ENCODE assay signal across 34 cellular contexts in the genomic region with DNA sequence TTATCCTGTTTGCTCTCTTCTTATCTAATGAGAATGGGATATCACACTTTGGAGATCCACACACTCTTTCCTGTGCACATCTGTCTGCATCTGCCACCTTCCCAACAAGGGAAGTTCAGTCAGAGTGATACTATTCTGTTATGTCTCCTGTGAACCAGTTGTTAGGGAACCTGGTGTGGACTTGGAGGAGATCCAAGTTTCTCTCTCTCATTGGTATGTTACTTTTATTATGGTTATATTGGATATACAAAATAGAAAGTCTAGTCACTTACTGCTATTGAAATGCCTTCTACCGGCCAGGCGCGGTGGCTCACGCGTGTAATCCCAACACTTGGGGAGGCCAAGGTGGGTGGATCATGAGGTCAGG. TPM values are rescaled to one million over a fixed set of nuclear protein-coding genes. Genes with fewer than 3 reads are reported as not detected.
DNase-seq lines count a peak whose midpoint lies in the region; ATAC-seq and TF ChIP-seq lines count a peak whose summit lies in the region.
"Had no signal": no experiment of that assay in that cellular context is flagged by ENCODE, and none has a peak within 500 bp of the region (broad histone marks: within the 10 kb centered on the region; RNA-seq: fewer than 3 reads in every experiment).

No MANE protein-coding gene starts in this region.

- peaks cover 22 to 26% (median 24%) of the 10 kb centered on the region in 11 experiments for H3K9me3 ChIP-seq in BLaER1 treated with 17β-estradiol and CSF1 and Interleukin-3, amounts not matched to agents 10 nM and 100 nM (replicated peaks in 1 of 11)
- H3K9me3 ChIP-seq in hepatocyte (ENCODE audit: low read depth) = peaks cover 4% of the 10 kb centered on the region
- no peaks in the 10 kb centered on the region for H3K9me3 ChIP-seq in uterus
- peaks cover 0 to 10% (median 7%) of the 10 kb centered on the region in 3 donors for H3K9me3 ChIP-seq in esophagus squamous epithelium

- 0 out of 22 replicates have a peak, but pooled peaks cover 0 to 8% (median 0%) of the 10 kb centered on the region in 11 experiments for H3K27me3 ChIP-seq in BLaER1 treated with 17β-estradiol and CSF1 and Interleukin-3, amounts not matched to agents 10 nM and 100 nM
- H3K27me3 ChIP-seq in hepatocyte (peaks cover 26% of the 10 kb centered on the region), uterus (peaks cover 3 to 10% of the 10 kb centered on the region in 2 donors), esophagus squamous epithelium (peaks cover 0 to 47% (median 0%) of the 10 kb centered on the region in 4 donors)

- no peak for TF ChIP-seq POLR2A in uterus (IDR thresholded peaks at IDR 0.05)
- TF ChIP-seq POLR2A in esophagus squamous epithelium (IDR thresholded peaks at IDR 0.05) = no peak

- 99% methylated on average over 5 of the region's 5 CpGs for WGBS in hepatocyte (ENCODE audit: low lambda C conversion rate, missing lambda C conversion rate)
- 67% methylated on average over 5 of the region's 5 CpGs; no CpG with 5 or more reads in 1 of the 2 donors for WGBS in esophagus squamous epithelium, 2 donors

- peaks cover 0 to 6% (median 0%) of the 10 kb centered on the region in 11 experiments; a peak in 4 of 22 replicates for H3K36me3 ChIP-seq in BLaER1 treated with 17β-estradiol and CSF1 and Interleukin-3, amounts not matched to agents 10 nM and 100 nM
- H3K36me3 ChIP-seq in hepatocyte (replicated peaks; ENCODE audit: insufficient read depth, low read depth) (no peaks in the 10 kb centered on the region), uterus (no peaks in the 10 kb centered on the region), esophagus squamous epithelium (no peaks in the 10 kb centered on the region)
- H3K36me3 ChIP-seq: BE2C, breast epithelium, gastrocnemius medialis had no signal

- H2AFZ ChIP-seq in hepatocyte = no peak overlapping the region

- H3K9ac ChIP-seq in BLaER1 treated with 17β-estradiol and CSF1 and Interleukin-3, amounts not matched to agents 10 nM and 100 nM = no peak overlapping the region
- H3K9ac ChIP-seq: KMS-11 had no signal

- H3K4me3 ChIP-seq in BLaER1 treated with 17β-estradiol and CSF1 and Interleukin-3, amounts not matched to agents 10 nM and 100 nM = no peak overlapping the region
- H3K4me3 ChIP-seq in hepatocyte = no peak overlapping the region
- no peak overlapping the region for H3K4me3 ChIP-seq in uterus
- peak overlapping the region in 1 of 4 donors; percentile 77 for H3K4me3 ChIP-seq in esophagus squamous epithelium
- H3K4me3 ChIP-seq: breast epithelium, gastrocnemius medialis had no signal

- H4K20me1 ChIP-seq in BLaER1 treated with 17β-estradiol and CSF1 and Interleukin-3, amounts not matched to agents 10 nM and 100 nM = no peaks in the 10 kb centered on the region
- no peaks in the 10 kb centered on the region for H4K20me1 ChIP-seq in hepatocyte (ENCODE audit: insufficient read depth, poor library complexity, severe bottlenecking)

- intact Hi-C loops in uterus (cut with DNase I; ENCODE audit: low total_unique reads) = no loop called here
- intact Hi-C loops in esophagus squamous epithelium (cut with DNase I) = no loop called here

- H3K4me2 ChIP-seq in BLaER1 treated with 17β-estradiol and CSF1 and Interleukin-3, amounts not matched to agents 10 nM and 100 nM = peak overlapping the region; percentile 29 to 88 (median 76); a peak in 21 of 22 replicates
- H3K4me2 ChIP-seq in hepatocyte = peak overlapping the region; percentile 58
- H3K4me2 ChIP-seq: KMS-11 had no signal

- no peaks in the 10 kb centered on the region for H3K9me2 ChIP-seq in hepatocyte (replicated peaks; ENCODE audit: insufficient read depth)

- no peaks in the 10 kb centered on the region for H3K79me2 ChIP-seq in hepatocyte

- peak overlapping the region in 1 of 11 experiments; percentile 2; a peak in 1 of 22 replicates for H3K27ac ChIP-seq in BLaER1 treated with 17β-estradiol and CSF1 and Interleukin-3, amounts not matched to agents 10 nM and 100 nM
- H3K27ac ChIP-seq in hepatocyte (no peak overlapping the region), uterus (no peak overlapping the region), esophagus squamous epithelium (no peak overlapping the region)
- H3K27ac ChIP-seq: breast epithelium, gastrocnemius medialis, HL-60, KMS-11, RWPE1 had no signal

- DNase-seq in GM20000 (ENCODE audit: low spot score) = peak; percentile 7
- peak; percentile 35 for DNase-seq in RPMI8226
- DNase-seq in hepatocyte (ENCODE audit: low spot score) = no peak
- no peak for DNase-seq in uterus
- DNase-seq in esophagus squamous epithelium (lab: John Stamatoyannopoulos, UW) = no peak
- no peak for DNase-seq in HK-2 (ENCODE audit: unreplicated experiment)
- DNase-seq: activated CD4-positive, alpha-beta T cell treated with anti-CD3 and anti-CD28 coated beads, Interleukin-2, amount 10 ng/mL, durations not matched to agents 24 days and 14 days; activated CD8-positive, alpha-beta memory T cell treated with anti-CD3 and anti-CD28 coated beads for 24 hours; activated naive CD4-positive, alpha-beta T cell treated with anti-CD3 and anti-CD28 coated beads, Interleukin-2, amount 50 U/mL, for 16 hours; activated T-cell treated with anti-CD3 and anti-CD28 coated beads for 4 hours; BE2C; gastrocnemius medialis; H9; left colon; NCI-H2107; NCI-H510A; stimulated activated naive B cell treated with anti-CD40 and anti-IgM and Interleukin-4, amounts not matched to agents 10 μg/mL and 1 μg/mL and 100 μg/mL, for 72 hours; substantia nigra; T1000; trophoblast cell had no signal

- ATAC-seq in HG02588 (IDR thresholded peaks at IDR 0.05; ENCODE audit: unreplicated experiment) = no peak
- ATAC-seq: gastrocnemius medialis; natural killer cell treated with Interleukin-12 subunit alpha and Interleukin-12 subunit beta and Interleukin-15 and Interleukin-18, amount 100 ng/mL, for 72 hours had no signal

- no peak for TF ChIP-seq CTCF in GM20000 (IDR thresholded peaks at IDR 0.05; ENCODE audit: extremely low read depth, missing control alignments)
- no peak for TF ChIP-seq CTCF in hepatocyte (IDR thresholded peaks at IDR 0.05; ENCODE audit: poor library complexity)
- TF ChIP-seq CTCF in uterus (IDR thresholded peaks at IDR 0.05) = no peak
- no peak for TF ChIP-seq CTCF in esophagus squamous epithelium (IDR thresholded peaks at IDR 0.05)

- H3K4me1 ChIP-seq in BLaER1 treated with 17β-estradiol and CSF1 and Interleukin-3, amounts not matched to agents 10 nM and 100 nM = peaks cover 22 to 39% (median 33%) of the 10 kb centered on the region in 10 experiments
- H3K4me1 ChIP-seq in hepatocyte (ENCODE audit: insufficient read depth) = peaks cover 6% of the 10 kb centered on the region
- no peaks in the 10 kb centered on the region for H3K4me1 ChIP-seq in uterus
- H3K4me1 ChIP-seq in esophagus squamous epithelium = peaks cover 15 to 63% (median 28%) of the 10 kb centered on the region in 3 donors
- H3K4me1 ChIP-seq: BE2C, breast epithelium had no signal

RNA-seq across cellular contexts. Expression of a gene that starts 3.3 kb away (rescaled TPM):
- total RNA-seq in hepatocyte (1.4 and 2.6 TPM in 2 replicates), uterus (1 to 10 TPM in 2 of 4 donors, under 1 TPM in 1, not detected in 1; 0.77 to 3.1 (median 1.9) TPM), esophagus squamous epithelium (10 to 100 TPM in 2 of 4 donors, 1 to 10 TPM in 2; 6.9 to 52.7 (median 9.6) TPM)
- 1.4 and 1.7 TPM in 2 replicates for polyA plus RNA-seq in hepatocyte
- total RNA-seq: activated CD4-positive, alpha-beta T cell treated with anti-CD3 and anti-CD28 coated beads, Interleukin-2, amount 10 ng/mL, durations not matched to agents 24 days and 14 days; activated T-helper 2 cell treated with anti-CD3 and anti-CD28 coated beads, Interferon-gamma antibody, Interleukin-2, Interleukin-4, amounts not matched to agents 10 μg/mL and 5 μg/mL and 100 μg/mL, durations not matched to agents 14 hours and 24 hours and 36 hours; gastrocnemius medialis; osteoblast; pulmonary artery endothelial cell; SK-MEL-5 had no signal

RNA-seq across cellular contexts. Expression of a gene that starts 23.8 kb away (rescaled TPM):
- total RNA-seq in hepatocyte = 2.6 and 4.1 TPM in 2 replicates
- 3.9 and 8.1 TPM in 2 replicates for polyA plus RNA-seq in hepatocyte
- not detected for total RNA-seq in uterus
- total RNA-seq in esophagus squamous epithelium = not detected
- total RNA-seq: activated CD4-positive, alpha-beta T cell treated with anti-CD3 and anti-CD28 coated beads, Interleukin-2, amount 10 ng/mL, durations not matched to agents 24 days and 14 days; activated T-helper 2 cell treated with anti-CD3 and anti-CD28 coated beads, Interferon-gamma antibody, Interleukin-2, Interleukin-4, amounts not matched to agents 10 μg/mL and 5 μg/mL and 100 μg/mL, durations not matched to agents 14 hours and 24 hours and 36 hours; breast epithelium; chondrocyte; gastrocnemius medialis; H9; mucosa of gallbladder; natural killer cell treated with Interleukin-12 subunit alpha and Interleukin-12 subunit beta and Interleukin-15 and Interleukin-18, amount 100 ng/mL, for 72 hours; osteoblast; pulmonary artery endothelial cell; SK-MEL-5; skeletal muscle tissue had no signal

RNA-seq across cellular contexts. Expression of a gene that starts 36.0 kb away (rescaled TPM):
- total RNA-seq in hepatocyte (11.4 and 15.7 TPM in 2 replicates), uterus (10 to 100 TPM in 1 of 4 donors, 1 to 10 TPM in 3; 2.6 to 13.2 (median 7.3) TPM), esophagus squamous epithelium (10 to 100 TPM in 2 of 4 donors, 1 to 10 TPM in 2; 7.6 to 23.9 (median 10.2) TPM)
- polyA plus RNA-seq in hepatocyte = 14.5 and 15.7 TPM in 2 replicates

RNA-seq across cellular contexts. Expression of a gene that starts 38.4 kb away (rescaled TPM):
- total RNA-seq in hepatocyte (3,581 and 4,608 TPM in 2 replicates), uterus (not detected), esophagus squamous epithelium (not detected)
- polyA plus RNA-seq in hepatocyte = 5,258 and 8,089 TPM in 2 replicates
- total RNA-seq: activated CD4-positive, alpha-beta T cell treated with anti-CD3 and anti-CD28 coated beads, Interleukin-2, amount 10 ng/mL, durations not matched to agents 24 days and 14 days; activated T-helper 2 cell treated with anti-CD3 and anti-CD28 coated beads, Interferon-gamma antibody, Interleukin-2, Interleukin-4, amounts not matched to agents 10 μg/mL and 5 μg/mL and 100 μg/mL, durations not matched to agents 14 hours and 24 hours and 36 hours; breast epithelium; chondrocyte; H9; left colon; natural killer cell treated with Interleukin-12 subunit alpha and Interleukin-12 subunit beta and Interleukin-15 and Interleukin-18, amount 100 ng/mL, for 72 hours; osteoblast; pulmonary artery endothelial cell; SK-MEL-5 had no signal

RNA-seq across cellular contexts. Expression of a gene that starts 46.7 kb away (rescaled TPM):
- 1.1 and 4.3 TPM in 2 replicates for total RNA-seq in hepatocyte
- 4.8 and 14.5 TPM in 2 replicates for polyA plus RNA-seq in hepatocyte
- total RNA-seq in uterus = 10 to 100 TPM in 3 of 4 donors, 1 to 10 TPM in 1; 1.3 to 39.4 (median 12.6) TPM
- 10 to 100 TPM in 2 of 4 donors, 1 to 10 TPM in 2; 1.6 to 50.4 (median 25.4) TPM for total RNA-seq in esophagus squamous epithelium
- total RNA-seq: chondrocyte had no signal

Comparison
In these comparisons a context has a peak if more than half of its experiments do, and no peak if none do; other contexts are left out.
1. DNase-seq: peak in GM20000 (single experiment) and RPMI8226 (single experiment); none in hepatocyte (single experiment), uterus (0 of 2), esophagus squamous epithelium (single experiment) and HK-2 (single experiment).